ENCODE assay signal across 17 cellular contexts in genomic region chr5:181044662-181045305, GRCh38. TPM values are rescaled to one million over a fixed set of nuclear protein-coding genes. Genes with fewer than 3 reads are reported as not detected.
DNase-seq lines count a peak whose midpoint lies in the region; ATAC-seq and TF ChIP-seq lines count a peak whose summit lies in the region.
"Had no signal": no experiment of that assay in that cellular context is flagged by ENCODE, and none has a peak within 500 bp of the region (broad histone marks: within the 10 kb centered on the region; RNA-seq: fewer than 3 reads in every experiment).

No MANE protein-coding gene starts in this region.

- H3K4me1 Mint-ChIP-seq in glutamatergic neuron (ENCODE audit: low read depth, unreplicated experiment) = peaks cover 11% of the 10 kb centered on the region

- 40 to 44% (median 41%) methylated on average over 11 of the region's 11 CpGs for WGBS in psoas muscle, 3 donors

- H3K27ac Mint-ChIP-seq in glutamatergic neuron (ENCODE audit: unreplicated experiment) = peak overlapping the region; percentile 50

- DNase-seq in NB4 (ENCODE audit: low read depth) = peak; percentile 70
- DNase-seq in glutamatergic neuron = no peak
- DNase-seq in psoas muscle = peak; percentile 37 to 63
- DNase-seq in A673 (ENCODE audit: low spot score) = no peak
- DNase-seq in RPMI8226 = no peak
- no peak for DNase-seq in COLO668 (lab: John Stamatoyannopoulos, UW; ENCODE audit: unreplicated experiment)
- DNase-seq: activated CD4-positive, alpha-beta T cell treated with anti-CD3 and anti-CD28 coated beads, Interleukin-2, amount 50 U/mL, for 4 hours; amniotic stem cell; GOT3; head of caudate nucleus; NCI-H1105; NK-92 treated with Interleukin-12 subunit alpha and Interleukin-12 subunit beta, amount 100 ng/mL, for 24 hours had no signal

- TF ChIP-seq CTCF in NB4 (IDR thresholded peaks at IDR 0.05; ENCODE audit: low read depth, low read length) = no peak
- TF ChIP-seq CTCF in glutamatergic neuron (IDR thresholded peaks at IDR 0.05; ENCODE audit: partially characterized antibody, unreplicated experiment) = no peak
- no peak for TF ChIP-seq CTCF in psoas muscle (IDR thresholded peaks at IDR 0.05)
- TF ChIP-seq CTCF in A673 (conservative IDR thresholded peaks at IDR 0.05; ENCODE audit: low read depth, low read length) = no peak

- no peak for TF ChIP-seq POLR2A in NB4 (IDR thresholded peaks at IDR 0.05; ENCODE audit: extremely low read depth, insufficient read length)

- peak overlapping the region; percentile 27; the same call in 1 of the 2 replicates for H3K9ac ChIP-seq in BLaER1

- no peaks in the 10 kb centered on the region for H3K36me3 Mint-ChIP-seq in glutamatergic neuron (ENCODE audit: unreplicated experiment)

- peaks cover 55% of the 10 kb centered on the region for H3K4me1 ChIP-seq in BLaER1
- no peaks in the 10 kb centered on the region for H3K4me1 ChIP-seq in psoas muscle
- H3K4me1 ChIP-seq in A673 (ENCODE audit: insufficient read depth, low read length, poor library complexity, severe bottlenecking) = no peaks in the 10 kb centered on the region
- H3K4me1 ChIP-seq: SJSA1 had no signal

- intact Hi-C loops in psoas muscle (cut with DNase I) (no loop called here), A673 (cut with micrococcal nuclease; ENCODE audit: unreplicated experiment) (no loop called here)

- H3K4me3 ChIP-seq in BLaER1 = peak overlapping the region; percentile 20; the same call in 1 of the 2 replicates
- H3K4me3 ChIP-seq in NB4 (ENCODE audit: low read depth, low read length) = no peak overlapping the region
- H3K4me3 ChIP-seq in psoas muscle = peak overlapping the region; percentile 11
- no peak overlapping the region for H3K4me3 ChIP-seq in A673 (ENCODE audit: low read depth, low read length, poor library complexity, severe bottlenecking)
- H3K4me3 ChIP-seq: SJSA1, thoracic aorta had no signal

- peaks cover 6% of the 10 kb centered on the region for H3K9me3 Mint-ChIP-seq in glutamatergic neuron (ENCODE audit: unreplicated experiment)

- peak overlapping the region; percentile 57 for H3K4me3 Mint-ChIP-seq in glutamatergic neuron (ENCODE audit: unreplicated experiment)

- CTCF ChIA-PET in A673 (lab: Charles Lee) = no interaction called here

- H3K27me3 ChIP-seq in BLaER1 = no peaks in the 10 kb centered on the region
- H3K27me3 ChIP-seq in psoas muscle (ENCODE audit: insufficient read depth in 3 of 3, low read length in 2 of 3) = peaks cover 0 to 54% (median 10%) of the 10 kb centered on the region in 3 donors
- H3K27me3 ChIP-seq in A673 (replicated peaks; ENCODE audit: insufficient read depth, low read depth, low read length, poor library complexity) = peaks cover 78% of the 10 kb centered on the region

- POLR2A ChIA-PET in A673 (lab: Charles Lee; ENCODE audit: low non-redundant PET) = no interaction called here

- ATAC-seq in psoas muscle (peak in 3 of 4 donors; percentile 46 to 76 (median 65)), HG02938 (IDR thresholded peaks at IDR 0.05; ENCODE audit: unreplicated experiment) (no peak)

- H4K20me1 ChIP-seq in BLaER1 = no peaks in the 10 kb centered on the region

- H3K9me3 ChIP-seq in BLaER1 (no peaks in the 10 kb centered on the region), psoas muscle (no peaks in the 10 kb centered on the region), A673 (ENCODE audit: low read depth, low read length, poor library complexity, severe bottlenecking) (no peaks in the 10 kb centered on the region)
- H3K9me3 ChIP-seq: SJSA1, thoracic aorta had no signal

- no peaks in the 10 kb centered on the region for H3K36me3 ChIP-seq in BLaER1
- H3K36me3 ChIP-seq in psoas muscle (ENCODE audit: insufficient read depth in 1 of 2, low read depth in 1 of 2) = no peaks in the 10 kb centered on the region
- no peaks in the 10 kb centered on the region for H3K36me3 ChIP-seq in A673 (ENCODE audit: insufficient read depth, low read length, poor library complexity, severe bottlenecking)
- H3K36me3 ChIP-seq: SJSA1, thoracic aorta had no signal

- H3K27me3 Mint-ChIP-seq in glutamatergic neuron (ENCODE audit: unreplicated experiment) = peaks cover 2% of the 10 kb centered on the region

- H3K27ac ChIP-seq in BLaER1 (peak overlapping the region; percentile 52), psoas muscle (peak overlapping the region; percentile 4), A673 (ENCODE audit: low read depth, low read length, poor library complexity, severe bottlenecking) (no peak overlapping the region)
- H3K27ac ChIP-seq: SJSA1, thoracic aorta had no signal

- no TSS peak for BruUV-seq in A673 (replicated peaks; lab: Mats Ljungman, UMichigan)

- H3K4me2 ChIP-seq in BLaER1 = peak overlapping the region; percentile 75

RNA-seq across cellular contexts. Expression of gene BTNL9, which starts 4.7 kb away (rescaled TPM):
- total RNA-seq in glutamatergic neuron (ENCODE audit: unreplicated experiment) (37.9 TPM), psoas muscle (10 to 100 TPM; 10.4 to 22.8 (median 18.1) TPM), A673 (2021) (not detected in 2 replicates)
- 10 to 100 TPM; 14.4 to 26.3 (median 20.0) TPM for polyA plus RNA-seq in psoas muscle
- total RNA-seq: kidney epithelial cell, SJSA1 had no signal

RNA-seq across cellular contexts. Expression of gene BTNL3, which starts 56.1 kb away (rescaled TPM):
- total RNA-seq in glutamatergic neuron (ENCODE audit: unreplicated experiment) (not detected), psoas muscle (not detected), A673 (2021) (not detected in 2 replicates)
- polyA plus RNA-seq in psoas muscle = under 1 TPM in 2 of 3 donors, not detected in 1; 0.01 to 0.09 TPM
- total RNA-seq: kidney epithelial cell, SJSA1, thoracic aorta had no signal

Comparison
In these comparisons a context has a peak if more than half of its experiments do, and no peak if none do; other contexts are left out.
1. H3K4me3 ChIP-seq: peak in BLaER1 (single experiment) and psoas muscle (single experiment); none in NB4 (single experiment) and A673 (single experiment).
2. DNase-seq: peak in NB4 (single experiment) and psoas muscle (2 of 2); none in glutamatergic neuron (single experiment), A673 (single experiment), RPMI8226 (single experiment) and COLO668 (single experiment).
3. RNA of gene BTNL9, which starts 4.7 kb away (total RNA-seq): 37.9 TPM in glutamatergic neuron (single experiment) and 10.4 to 22.8 TPM in psoas muscle; not detected in A673; every median in the first group is over 10 times any median in the second.